28 cellular contexts compared by ENCODE assay signal in genomic region chr1:246748006-246748405, GRCh38.
"Had no signal": no experiment of that assay in that cellular context is flagged by ENCODE, and none has a peak within 500 bp of the region (broad histone marks: within the 10 kb centered on the region; RNA-seq: fewer than 3 reads in every experiment).

No MANE protein-coding gene starts in this region.

- H3K4me3 ChIP-seq: neural progenitor cell, ovary, psoas muscle, right lobe of liver, skin epidermis, smooth muscle cell, spleen, suprapubic skin, testis, tibial artery, transverse colon, upper lobe of right lung, uterus had no signal

- H3K27me3 ChIP-seq: neural progenitor cell, ovary, right lobe of liver, spleen, suprapubic skin, testis, tibial artery, transverse colon, upper lobe of right lung, uterus had no signal

- H3K4me1 ChIP-seq: neural progenitor cell, parathyroid adenoma, right lobe of liver, spleen, suprapubic skin, tibial artery, upper lobe of right lung, uterus had no signal

- ATAC-seq: natural killer cell; right cardiac atrium; right lobe of liver; stimulated activated memory B cell treated with anti-CD40 and anti-IgM and Interleukin-4, amounts not matched to agents 10 μg/mL and 1 μg/mL and 100 μg/mL, for 72 hours; stimulated activated naive CD8-positive, alpha-beta T cell treated with anti-CD3 and anti-CD28 coated beads, Interleukin-15, amount 100 ng/mL, for 72 hours; stimulated activated naive CD8-positive, alpha-beta T cell treated with anti-CD3 and anti-CD28 coated beads, Interleukin-15, Interleukin-2, amounts not matched to agents 100 U/mL and 50 U/mL, for 24 hours; upper lobe of right lung had no signal

- H3K27ac ChIP-seq: neural progenitor cell, ovary, parathyroid adenoma, psoas muscle, right lobe of liver, skin epidermis, spleen, suprapubic skin, testis, tibial artery, transverse colon, upper lobe of right lung, uterus had no signal

- H3K4me2 ChIP-seq: neural progenitor cell, smooth muscle cell had no signal

- H3K9me3 ChIP-seq: ovary, psoas muscle, right lobe of liver, suprapubic skin, testis, tibial artery, transverse colon, upper lobe of right lung, uterus had no signal

- DNase-seq: natural killer cell; occipital lobe; ovary; posterior cingulate gyrus; psoas muscle; right cardiac atrium; right lobe of liver; spleen; stimulated activated CD4-positive, alpha-beta T cell treated with anti-CD3 and anti-CD28 coated beads, Interleukin-12 subunit alpha, Interleukin-12 subunit beta, amount 100 ng/mL, for 4 hours; stimulated activated CD4-positive, alpha-beta T cell treated with anti-CD3 and anti-CD28 coated beads, Interleukin-1b, Interleukin-23, amount 100 ng/mL, for 48 hours; stimulated activated CD4-positive, alpha-beta T cell treated with anti-CD3 and anti-CD28 coated beads, Interleukin-4, amount 100 ng/mL, for 1 hour; stimulated activated CD4-positive, alpha-beta T cell treated with anti-CD3 and anti-CD28 coated beads, Interleukin-4, amount 100 ng/mL, for 4 hours; stimulated activated CD8-positive, alpha-beta memory T cell treated with anti-CD3 and anti-CD28 coated beads, Interleukin-4, amount 100 ng/mL, for 48 hours; stimulated activated naive CD4-positive, alpha-beta T cell; stimulated activated naive CD8-positive, alpha-beta T cell treated with anti-CD3 and anti-CD28 coated beads, Interleukin-15, amount 100 ng/mL, for 72 hours; stimulated activated naive CD8-positive, alpha-beta T cell treated with anti-CD3 and anti-CD28 coated beads, Interleukin-15, Interleukin-2, amounts not matched to agents 100 U/mL and 50 U/mL, for 24 hours; substantia nigra; testis; tibial artery; transverse colon; upper lobe of right lung; uterus had no signal

- H3K36me3 ChIP-seq: neural progenitor cell, ovary, transverse colon, uterus had no signal

- H3K9ac ChIP-seq: neural progenitor cell, parathyroid adenoma had no signal
